ENCODE assay signal across 20 cellular contexts in genomic region chr2:185896090-185896693, GRCh38.
"Had no signal": no experiment of that assay in that cellular context is flagged by ENCODE, and none has a peak within 500 bp of the region (broad histone marks: within the 10 kb centered on the region; RNA-seq: fewer than 3 reads in every experiment).

No MANE protein-coding gene starts in this region.

- H3K27me3 Mint-ChIP-seq: effector memory CD8-positive, alpha-beta T cell; naive thymus-derived CD8-positive, alpha-beta T cell; stimulated activated naive B cell treated with anti-CD40 and anti-IgM and Interleukin-4, amounts not matched to agents 10 μg/mL and 1 μg/mL and 100 μg/mL, for 72 hours; stimulated activated naive CD8-positive, alpha-beta T cell treated with anti-CD3 and anti-CD28 coated beads, Interleukin-15, amount 100 ng/mL, for 72 hours had no signal

- H3K36me3 ChIP-seq: esophagus muscularis mucosa, gastrocnemius medialis, heart right ventricle, neutrophil, sigmoid colon, upper lobe of right lung, vagina had no signal

- H3K27ac Mint-ChIP-seq: effector memory CD8-positive, alpha-beta T cell; naive thymus-derived CD8-positive, alpha-beta T cell; stimulated activated naive B cell treated with anti-CD40 and anti-IgM and Interleukin-4, amounts not matched to agents 10 μg/mL and 1 μg/mL and 100 μg/mL, for 72 hours; stimulated activated naive CD8-positive, alpha-beta T cell treated with anti-CD3 and anti-CD28 coated beads, Interleukin-15, amount 100 ng/mL, for 72 hours had no signal

- H3K36me3 Mint-ChIP-seq: stimulated activated naive B cell treated with anti-CD40 and anti-IgM and Interleukin-4, amounts not matched to agents 10 μg/mL and 1 μg/mL and 100 μg/mL, for 72 hours had no signal

- H3K4me1 Mint-ChIP-seq: naive thymus-derived CD8-positive, alpha-beta T cell; stimulated activated naive B cell treated with anti-CD40 and anti-IgM and Interleukin-4, amounts not matched to agents 10 μg/mL and 1 μg/mL and 100 μg/mL, for 72 hours; stimulated activated naive CD8-positive, alpha-beta T cell treated with anti-CD3 and anti-CD28 coated beads, Interleukin-15, amount 100 ng/mL, for 72 hours had no signal

- DNase-seq: effector memory CD8-positive, alpha-beta T cell; gastrocnemius medialis; heart right ventricle; hypothalamus; kidney glomerular epithelial cell; mammary epithelial cell; naive thymus-derived CD8-positive, alpha-beta T cell; sigmoid colon; stimulated activated CD4-positive, alpha-beta T cell treated with anti-CD3 and anti-CD28 coated beads, Interleukin-2, amount 100 ng/mL, for 24 hours; stimulated activated CD4-positive, alpha-beta T cell treated with anti-CD3 and anti-CD28 coated beads, Interleukin-4, amount 100 ng/mL, for 4 hours; stimulated activated naive B cell treated with anti-CD40 and anti-IgM and Interleukin-4, amounts not matched to agents 10 μg/mL and 1 μg/mL and 100 μg/mL, for 72 hours; stimulated activated naive CD8-positive, alpha-beta T cell treated with anti-CD3 and anti-CD28 coated beads, Interleukin-15, amount 100 ng/mL, for 72 hours; testis; upper lobe of right lung had no signal

- H3K4me3 Mint-ChIP-seq: effector memory CD8-positive, alpha-beta T cell; naive thymus-derived CD8-positive, alpha-beta T cell; stimulated activated naive B cell treated with anti-CD40 and anti-IgM and Interleukin-4, amounts not matched to agents 10 μg/mL and 1 μg/mL and 100 μg/mL, for 72 hours; stimulated activated naive CD8-positive, alpha-beta T cell treated with anti-CD3 and anti-CD28 coated beads, Interleukin-15, amount 100 ng/mL, for 72 hours had no signal

- H3K9me3 Mint-ChIP-seq: naive thymus-derived CD8-positive, alpha-beta T cell; stimulated activated naive B cell treated with anti-CD40 and anti-IgM and Interleukin-4, amounts not matched to agents 10 μg/mL and 1 μg/mL and 100 μg/mL, for 72 hours; stimulated activated naive CD8-positive, alpha-beta T cell treated with anti-CD3 and anti-CD28 coated beads, Interleukin-15, amount 100 ng/mL, for 72 hours had no signal

- ATAC-seq: effector memory CD8-positive, alpha-beta T cell; gastrocnemius medialis; heart right ventricle; left lobe of liver; naive thymus-derived CD8-positive, alpha-beta T cell; stimulated activated naive B cell treated with anti-CD40 and anti-IgM and Interleukin-4, amounts not matched to agents 10 μg/mL and 1 μg/mL and 100 μg/mL, for 72 hours; stimulated activated naive CD8-positive, alpha-beta T cell treated with anti-CD3 and anti-CD28 coated beads, Interleukin-15, amount 100 ng/mL, for 72 hours; upper lobe of right lung had no signal

- H3K4me3 ChIP-seq: esophagus muscularis mucosa, gastrocnemius medialis, heart right ventricle, sigmoid colon, skin epidermis, testis, tibial nerve, upper lobe of right lung, vagina had no signal

- H3K9me3 ChIP-seq: esophagus muscularis mucosa, gastrocnemius medialis, heart right ventricle, neutrophil, sigmoid colon, testis, tibial nerve, upper lobe of right lung, vagina had no signal

- H3K4me1 ChIP-seq: esophagus muscularis mucosa, gastrocnemius medialis, sigmoid colon, testis, tibial nerve, upper lobe of right lung, vagina had no signal
